In the genomic region with DNA sequence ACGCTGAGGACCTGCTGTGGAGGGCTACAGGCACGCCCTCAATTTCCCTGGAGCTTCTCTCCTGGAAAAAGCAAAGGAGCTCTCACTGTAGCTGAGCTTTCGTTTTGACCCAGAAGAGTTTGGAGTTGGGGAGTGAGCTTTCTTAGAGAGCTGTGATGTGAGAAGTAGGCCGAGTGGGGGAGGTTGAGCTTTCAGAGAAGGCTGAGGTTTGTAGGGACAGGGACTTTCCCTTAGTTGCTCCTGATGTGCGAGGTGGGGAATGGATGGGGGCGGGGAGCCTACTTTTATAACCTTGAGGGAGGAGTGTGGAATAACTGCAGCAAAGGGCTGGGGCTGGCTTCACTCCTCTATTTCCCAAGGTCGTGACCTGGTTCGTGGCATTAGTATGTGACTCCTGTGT, we compare ENCODE assay signal across 11 cellular contexts. TPM values are rescaled to one million over a fixed set of nuclear protein-coding genes. Genes with fewer than 3 reads are reported as not detected.
DNase-seq lines count a peak whose midpoint lies in the region; ATAC-seq, FAIRE-seq and TF ChIP-seq lines count a peak whose summit lies in the region.
"Had no signal": no experiment of that assay in that cellular context is flagged by ENCODE, and none has a peak within 500 bp of the region (broad histone marks: within the 10 kb centered on the region; RNA-seq: fewer than 3 reads in every experiment).

No MANE protein-coding gene starts in this region.

- no peak for TF ChIP-seq RAD21 in IMR-90 (IDR thresholded peaks at IDR 0.05; ENCODE audit: low read length)

- peak overlapping the region; percentile 5 for H2BK5ac ChIP-seq in IMR-90 (ENCODE audit: low read depth, low read length, poor library complexity, severe bottlenecking)

- H3K18ac ChIP-seq in IMR-90 (ENCODE audit: low read depth, low read length), result peak overlapping the region; percentile 25; the same call in 1 of the 2 replicates

- H2AFZ ChIP-seq in IMR-90 (replicated peaks; ENCODE audit: low read length, poor library complexity), result no peak overlapping the region
- peak overlapping the region; percentile 14 for H2AFZ ChIP-seq in endothelial cell of umbilical vein (ENCODE audit: low read depth, low read length)

- H3K9me1 ChIP-seq in IMR-90 (ENCODE audit: insufficient read depth, low read length) (peaks cover 30% of the 10 kb centered on the region), endothelial cell of umbilical vein (replicated peaks; ENCODE audit: control insufficient read depth, extremely low read depth, insufficient read depth, low read length) (no peaks in the 10 kb centered on the region)

- dilution Hi-C loops in IMR-90 (cut with HindIII; ENCODE audit: low sequenced_read_pairs, unreplicated experiment), result no loop called here
- dilution Hi-C loops in endothelial cell of umbilical vein (cut with MboI; ENCODE audit: extremely low pct_ligation_motif_present, low sequenced_read_pairs), result no loop called here

- FAIRE-seq in endothelial cell of umbilical vein (lab: Jason Lieb, UNC) (peak; percentile 24), H54 (lab: Jason Lieb, UNC) (no peak)

- H3K14ac ChIP-seq in IMR-90 (replicated peaks; ENCODE audit: low read depth, low read length), result peak overlapping the region; percentile 42

- peaks cover 4% of the 10 kb centered on the region; the same call in 1 of the 2 replicates for H4K20me1 ChIP-seq in IMR-90 (ENCODE audit: insufficient read depth, low read length)
- H4K20me1 ChIP-seq in endothelial cell of umbilical vein (replicated peaks; ENCODE audit: control insufficient read depth, extremely low read depth, insufficient read depth, low read length), result no peaks in the 10 kb centered on the region

- CTCF ChIA-PET in IMR-90 (lab: Yijun Ruan, JAX) (interaction anchor here (0.9 kb wide), 1 partner anchor 16 kb away, joined by 3 read pairs; no protein-coding TSS in a partner anchor), endothelial cell of umbilical vein (lab: Charles Lee) (interaction anchor here (1.0 to 2.2 kb wide), 6 partner anchors 9 to 159 kb away, joined by 3 to 7 read pairs (median 4); no protein-coding TSS in a partner anchor)
- CTCF ChIA-PET in naive thymus-derived CD4-positive, alpha-beta T cell (lab: Charles Lee), result no interaction called here

- peaks cover 16% of the 10 kb centered on the region for H3K4me1 ChIP-seq in IMR-90 (ENCODE audit: control insufficient read depth, insufficient read depth, low read length)
- peaks cover 32% of the 10 kb centered on the region for H3K4me1 ChIP-seq in endothelial cell of umbilical vein (ENCODE audit: control insufficient read depth, extremely low read depth, insufficient read depth, low read length)
- H3K4me1 ChIP-seq in testis, result peaks cover 38% of the 10 kb centered on the region
- H3K4me1 ChIP-seq in naive thymus-derived CD4-positive, alpha-beta T cell (ENCODE audit: control insufficient read depth in 2 of 2, insufficient read depth in 2 of 2, low read length in 2 of 2), result no peaks in the 10 kb centered on the region

- no peak for TF ChIP-seq POLR2A in IMR-90 (IDR thresholded peaks at IDR 0.05; ENCODE audit: low read depth, low read length)
- TF ChIP-seq POLR2A in endothelial cell of umbilical vein (IDR thresholded peaks at IDR 0.05; ENCODE audit: low read depth, low read length), result no peak
- no peak for TF ChIP-seq POLR2A in testis (IDR thresholded peaks at IDR 0.05)
- TF ChIP-seq POLR2A in H54 (IDR thresholded peaks at IDR 0.05; ENCODE audit: low read depth, low read length), result no peak

- 40% methylated on average over 3 of the region's 8 CpGs; no CpG with 5 or more reads in 1 of the 2 experiments for WGBS in IMR-90 (ENCODE audit: extremely low coverage in 2 of 2, insufficient read length in 1 of 2), 2 experiments
- 23 to 30% methylated on average over 8 of the region's 8 CpGs for WGBS in testis, 2 donors

- no peak overlapping the region for H3K27ac Mint-ChIP-seq in activated T-cell treated with anti-CD3 and anti-CD28 coated beads, Interleukin-2, amount 50 U/mL, for 24 hours
- H3K27ac Mint-ChIP-seq in naive thymus-derived CD4-positive, alpha-beta T cell, result peak overlapping the region in 1 of 9 donors; percentile 9

- H2BK15ac ChIP-seq in IMR-90 (ENCODE audit: low read depth, low read length), result peak overlapping the region; percentile 1; the same call in 1 of the 3 replicates

- H3K9me3 ChIP-seq in IMR-90 (ENCODE audit: control insufficient read depth, insufficient read depth, low read length) (no peaks in the 10 kb centered on the region), endothelial cell of umbilical vein (replicated peaks; ENCODE audit: control insufficient read depth, insufficient read depth, low read length) (no peaks in the 10 kb centered on the region), testis (no peaks in the 10 kb centered on the region)
- no peaks in the 10 kb centered on the region for H3K9me3 ChIP-seq in naive thymus-derived CD4-positive, alpha-beta T cell (ENCODE audit: control insufficient read depth in 2 of 3, low read length in 3 of 3)
- H3K9me3 ChIP-seq: SJCRH30 had no signal

- H3K56ac ChIP-seq in IMR-90 (ENCODE audit: extremely low read depth, insufficient read depth, low read length), result no peak overlapping the region

- no peak overlapping the region for H2BK20ac ChIP-seq in IMR-90 (ENCODE audit: low read depth, low read length)

- no peak overlapping the region for H3K4me3 Mint-ChIP-seq in activated T-cell treated with anti-CD3 and anti-CD28 coated beads, Interleukin-2, amount 50 U/mL, for 24 hours
- no peak overlapping the region for H3K4me3 Mint-ChIP-seq in naive thymus-derived CD4-positive, alpha-beta T cell

- H2BK120ac ChIP-seq in IMR-90 (ENCODE audit: low read depth, low read length), result no peak overlapping the region

- H3K4ac ChIP-seq in IMR-90 (ENCODE audit: low read depth, low read length), result peak overlapping the region; percentile 18; the same call in 1 of the 2 replicates

- ATAC-seq in IMR-90 (ENCODE audit: low read depth), result peak; percentile 31; the same call in 1 of the 2 replicates
- no peak for ATAC-seq in naive thymus-derived CD4-positive, alpha-beta T cell

- POLR2A ChIA-PET in IMR-90 (lab: Charles Lee; ENCODE audit: unreplicated experiment) (no interaction called here), endothelial cell of umbilical vein (lab: Charles Lee) (no interaction called here)
- POLR2A ChIA-PET in naive thymus-derived CD4-positive, alpha-beta T cell (lab: Charles Lee), result no interaction called here

- peaks cover 22% of the 10 kb centered on the region for H3K27me3 Mint-ChIP-seq in activated T-cell treated with anti-CD3 and anti-CD28 coated beads, Interleukin-2, amount 50 U/mL, for 24 hours
- H3K27me3 Mint-ChIP-seq in naive thymus-derived CD4-positive, alpha-beta T cell, result peaks cover 0 to 23% (median 18%) of the 10 kb centered on the region in 5 donors

- BruUV-seq in IMR-90 (replicated peaks; lab: Mats Ljungman, UMichigan), result no TSS peak
- BruUV-seq in endothelial cell of umbilical vein (replicated peaks; lab: Mats Ljungman, UMichigan), result no TSS peak

- H3K27ac ChIP-seq in IMR-90 (ENCODE audit: insufficient read depth, low read length), result peak overlapping the region; percentile 18; the same call in 1 of the 2 replicates
- no peak overlapping the region for H3K27ac ChIP-seq in endothelial cell of umbilical vein (ENCODE audit: insufficient read depth, low read depth, low read length)
- peak overlapping the region; percentile 28 to 66 for H3K27ac ChIP-seq in testis
- H3K27ac ChIP-seq in naive thymus-derived CD4-positive, alpha-beta T cell (ENCODE audit: low read depth, low read length), result no peak overlapping the region
- H3K27ac ChIP-seq: SJCRH30 had no signal

- no peaks in the 10 kb centered on the region for H3K27me3 ChIP-seq in IMR-90 (ENCODE audit: control insufficient read depth, insufficient read depth, low read length)
- no peaks in the 10 kb centered on the region for H3K27me3 ChIP-seq in endothelial cell of umbilical vein (ENCODE audit: control insufficient read depth in 2 of 2, insufficient read depth in 2 of 2, low read length in 2 of 2)
- no peaks in the 10 kb centered on the region for H3K27me3 ChIP-seq in testis
- no peaks in the 10 kb centered on the region for H3K27me3 ChIP-seq in naive thymus-derived CD4-positive, alpha-beta T cell (ENCODE audit: control insufficient read depth in 2 of 2, insufficient read depth in 2 of 2, low read length in 2 of 2)
- H3K27me3 ChIP-seq: SJCRH30 had no signal

- no peak for TF ChIP-seq CTCF in IMR-90 (conservative IDR thresholded peaks at IDR 0.05; ENCODE audit: low read depth, low read length)
- no peak for TF ChIP-seq CTCF in endothelial cell of umbilical vein (IDR thresholded peaks at IDR 0.05; ENCODE audit: extremely low read depth in 1 of 2, insufficient read depth in 1 of 2, low read depth in 1 of 2, low read length in 2 of 2)
- TF ChIP-seq CTCF in testis (IDR thresholded peaks at IDR 0.05), result no peak

- H3K9me3 Mint-ChIP-seq in activated T-cell treated with anti-CD3 and anti-CD28 coated beads, Interleukin-2, amount 50 U/mL, for 24 hours, result no peaks in the 10 kb centered on the region
- H3K9me3 Mint-ChIP-seq in naive thymus-derived CD4-positive, alpha-beta T cell, result peaks cover 0 to 1% (median 0%) of the 10 kb centered on the region in 11 donors

- H3K4me2 ChIP-seq in IMR-90 (ENCODE audit: low read depth, low read length) (peak overlapping the region; percentile 43; the same call in 1 of the 2 replicates), endothelial cell of umbilical vein (ENCODE audit: insufficient read depth, low read length) (no peak overlapping the region)

- no peaks in the 10 kb centered on the region for H3K79me2 ChIP-seq in endothelial cell of umbilical vein (ENCODE audit: control insufficient read depth, insufficient read depth, low read length)

- H3K9ac ChIP-seq in IMR-90 (ENCODE audit: low read depth, low read length) (peak overlapping the region; percentile 25; the same call in 1 of the 2 replicates), endothelial cell of umbilical vein (replicated peaks; ENCODE audit: extremely low read depth, insufficient read depth, low read length) (no peak overlapping the region)

- peaks cover 8% of the 10 kb centered on the region for H3K4me1 Mint-ChIP-seq in activated T-cell treated with anti-CD3 and anti-CD28 coated beads, Interleukin-2, amount 50 U/mL, for 24 hours (ENCODE audit: low read depth)
- peaks cover 0 to 15% (median 9%) of the 10 kb centered on the region in 7 donors for H3K4me1 Mint-ChIP-seq in naive thymus-derived CD4-positive, alpha-beta T cell

- DNase-seq in IMR-90 (peak; percentile 34), endothelial cell of umbilical vein (ENCODE audit: low read depth, low spot score) (peak; percentile 62), lung microvascular endothelial cell (ENCODE audit: low read depth in 2 of 2) (peak; percentile 61 to 80), testis (peak; percentile 74), NCI-H1417 (lab: John Stamatoyannopoulos, UW) (no peak), H54 (ENCODE audit: insufficient read length, low spot score) (no peak)
- no peak for DNase-seq in activated T-cell treated with anti-CD3 and anti-CD28 coated beads, Interleukin-2, amount 50 U/mL, for 24 hours
- DNase-seq in naive thymus-derived CD4-positive, alpha-beta T cell, result no peak
- DNase-seq: DMS79 treated with DMSO at 0.1 percent for 48 hours, NCI-H146 had no signal

- H3K23ac ChIP-seq in IMR-90 (ENCODE audit: low read depth, low read length), result no peak overlapping the region

- H3K36me3 ChIP-seq in IMR-90 (ENCODE audit: control insufficient read depth, insufficient read depth, low read length) (peaks cover 4% of the 10 kb centered on the region), endothelial cell of umbilical vein (ENCODE audit: control insufficient read depth in 2 of 2, extremely low read depth in 1 of 2, insufficient read depth in 2 of 2, low read length in 2 of 2) (peaks cover 0 to 3% of the 10 kb centered on the region in 2 experiments), testis (ENCODE audit: low read depth, missing control alignments) (no peaks in the 10 kb centered on the region)
- no peaks in the 10 kb centered on the region for H3K36me3 ChIP-seq in naive thymus-derived CD4-positive, alpha-beta T cell (ENCODE audit: control insufficient read depth in 2 of 3, insufficient read depth in 3 of 3, low read length in 3 of 3)
- H3K36me3 ChIP-seq: SJCRH30 had no signal

- H2AK5ac ChIP-seq in IMR-90 (ENCODE audit: low read depth, low read length), result peak overlapping the region; percentile 11; the same call in 1 of the 2 replicates

- H4K5ac ChIP-seq in IMR-90 (ENCODE audit: low read depth, low read length), result no peak overlapping the region; the same call in 1 of the 2 replicates

- peak overlapping the region; percentile 20 for H2AK9ac ChIP-seq in IMR-90 (replicated peaks; ENCODE audit: low read depth, low read length, poor library complexity)

- no peaks in the 10 kb centered on the region for H3K36me3 Mint-ChIP-seq in activated T-cell treated with anti-CD3 and anti-CD28 coated beads, Interleukin-2, amount 50 U/mL, for 24 hours (ENCODE audit: low read depth)
- no peaks in the 10 kb centered on the region for H3K36me3 Mint-ChIP-seq in naive thymus-derived CD4-positive, alpha-beta T cell

- in situ Hi-C loops in IMR-90 (cut with MboI; ENCODE audit: low sequenced_read_pairs), result no loop called here

- no peak overlapping the region for H4K91ac ChIP-seq in IMR-90 (ENCODE audit: insufficient read depth, low read depth, low read length)

- H4K8ac ChIP-seq in IMR-90 (ENCODE audit: low read depth in 2 of 2, low read length in 2 of 2), result peak overlapping the region in 1 of 2 experiments; percentile 50; a peak in 2 of 4 replicates

- H3K4me3 ChIP-seq in IMR-90 (ENCODE audit: insufficient read depth, low read depth, low read length), result no peak overlapping the region
- H3K4me3 ChIP-seq in endothelial cell of umbilical vein (replicated peaks in 1 of 3; ENCODE audit: insufficient read depth in 1 of 3, low read depth in 1 of 3, low read length in 3 of 3), result no peak overlapping the region
- no peak overlapping the region for H3K4me3 ChIP-seq in testis
- H3K4me3 ChIP-seq in naive thymus-derived CD4-positive, alpha-beta T cell (ENCODE audit: low read length), result no peak overlapping the region
- H3K4me3 ChIP-seq: SJCRH30 had no signal

- intact Hi-C loops in IMR-90 (cut with micrococcal nuclease) (no loop called here), endothelial cell of umbilical vein (cut with micrococcal nuclease) (loop anchor here (2.0 kb wide), 1 partner anchor 25 kb away; no protein-coding TSS in a partner anchor), testis (cut with DNase I; ENCODE audit: low total_unique reads) (no loop called here)
- intact Hi-C loops in naive thymus-derived CD4-positive, alpha-beta T cell (cut with micrococcal nuclease), result no loop called here

- H3K79me1 ChIP-seq in IMR-90 (ENCODE audit: low read depth in 1 of 2, low read length in 2 of 2), result peaks cover 53 to 82% of the 10 kb centered on the region in 2 experiments

RNA-seq across cellular contexts. Expression of a gene that starts 47.1 kb away (rescaled TPM):
- total RNA-seq in IMR-90 (2012; rRNA removed) (29.9 and 30.0 TPM in 2 replicates), endothelial cell of umbilical vein (70.1 and 83.8 TPM in 2 replicates), lung microvascular endothelial cell (26.4 and 42.7 TPM in 2 replicates), testis (100 to 1,000 TPM; 122 to 131 TPM)
- polyA plus RNA-seq in IMR-90 (2012; rRNA removed) (36.7 and 45.8 TPM in 2 replicates), endothelial cell of umbilical vein (38.9 and 42.3 TPM in 2 replicates), testis (ENCODE audit: insufficient read depth, low read depth, low replicate concordance) (64.0 TPM)
- polyA plus RNA-seq in IMR-90 (2012; cell fraction: cytosol; rRNA removed), result 18.1 and 24.4 TPM in 2 replicates
- 43.8 and 99.3 TPM in 2 replicates for polyA plus RNA-seq in IMR-90 (2012; cell fraction: nucleus; rRNA removed; ENCODE audit: low replicate concordance)
- polyA plus RNA-seq in endothelial cell of umbilical vein (2011; cell fraction: cytosol; rRNA removed), result 36.6 and 41.0 TPM in 2 replicates
- polyA plus RNA-seq in endothelial cell of umbilical vein (2011; cell fraction: nucleus; rRNA removed), result 115 and 123 TPM in 2 replicates
- polyA plus RNA-seq in endothelial cell of umbilical vein (2012), result 23.3 and 29.1 TPM in 2 replicates
- polyA minus RNA-seq in endothelial cell of umbilical vein, result 191 and 192 TPM in 2 replicates
- polyA minus RNA-seq in endothelial cell of umbilical vein (2011; cell fraction: cytosol; rRNA and poly(A)+ RNA removed), result 9.8 TPM
- 78.9 and 109 TPM in 2 replicates for polyA minus RNA-seq in endothelial cell of umbilical vein (2011; cell fraction: nucleus; rRNA and poly(A)+ RNA removed)
- total RNA-seq in naive thymus-derived CD4-positive, alpha-beta T cell, result 10 to 100 TPM in 4 of 5 experiments, under 1 TPM in 1; 0.89 to 15.7 (median 14.3) TPM
- polyA plus RNA-seq in naive thymus-derived CD4-positive, alpha-beta T cell, result under 1 TPM in 1 of 2 donors, not detected in 1; 0.28 TPM

Comparison
In these comparisons a context has a peak if more than half of its experiments do, and no peak if none do; other contexts are left out.
1. DNase-seq: peak in IMR-90 (single experiment), endothelial cell of umbilical vein (single experiment), lung microvascular endothelial cell (2 of 2) and testis (single experiment); none in NCI-H1417 (0 of 3), activated T-cell treated with anti-CD3 and anti-CD28 coated beads, Interleukin-2, amount 50 U/mL, for 24 hours (single experiment), naive thymus-derived CD4-positive, alpha-beta T cell (0 of 9) and H54 (single experiment).
2. H3K27ac ChIP-seq: peak in IMR-90 (single experiment) and testis (2 of 2); none in endothelial cell of umbilical vein (single experiment) and naive thymus-derived CD4-positive, alpha-beta T cell (single experiment).